8 cellular contexts compared by ENCODE assay signal in genomic region chr6:156779206-156780116, GRCh38. TPM values are rescaled to one million over a fixed set of nuclear protein-coding genes. Genes with fewer than 3 reads are reported as not detected.
DNase-seq lines count a peak whose midpoint lies in the region; ATAC-seq and TF ChIP-seq lines count a peak whose summit lies in the region.

No MANE protein-coding gene starts in this region.

- H3K9me3 ChIP-seq in OCI-LY1 (ENCODE audit: low read length) (no peaks in the 10 kb centered on the region), thoracic aorta (no peaks in the 10 kb centered on the region)

- H2AFZ ChIP-seq in OCI-LY1 (ENCODE audit: low read length): no peak overlapping the region

- no peaks in the 10 kb centered on the region for H3K9me2 ChIP-seq in OCI-LY1 (ENCODE audit: low read depth, low read length)

- H3K4me3 ChIP-seq in AG09309 (ENCODE audit: control insufficient read depth, low read depth, low read length) (peak overlapping the region; percentile 94), OCI-LY1 (ENCODE audit: low read depth, low read length, poor library complexity, severe bottlenecking) (peak overlapping the region; percentile 81), thoracic aorta (peak overlapping the region; percentile 89)

- ATAC-seq in GM21447 (IDR thresholded peaks at IDR 0.05; ENCODE audit: unreplicated experiment) (peak; percentile 16), foreskin keratinocyte (peak; percentile 25), thoracic aorta (ENCODE audit: insufficient number of reproducible peaks, low FRiP score, low read depth) (no peak)

- H3F3A ChIP-seq in OCI-LY1 (ENCODE audit: insufficient read depth, low read length): no peaks in the 10 kb centered on the region

- TF ChIP-seq CTCF in AG09309 (IDR thresholded peaks at IDR 0.05; ENCODE audit: control insufficient read depth, insufficient read depth, low read depth, low read length, missing control alignments) (no peak), OCI-LY1 (IDR thresholded peaks at IDR 0.05; ENCODE audit: low read length) (no peak), foreskin keratinocyte (conservative IDR thresholded peaks at IDR 0.05) (no peak), thoracic aorta (IDR thresholded peaks at IDR 0.05) (no peak)

- H3K4me1 ChIP-seq in OCI-LY1 (ENCODE audit: insufficient read depth, low read length, severe bottlenecking) (peaks cover 62% of the 10 kb centered on the region), foreskin keratinocyte (peaks cover 36% of the 10 kb centered on the region), thoracic aorta (ENCODE audit: control insufficient read depth in 1 of 2, low read depth in 2 of 2) (peaks cover 28 to 46% of the 10 kb centered on the region in 2 donors)

- H3K27me3 ChIP-seq in OCI-LY1 (ENCODE audit: insufficient read depth, low read length) (no peaks in the 10 kb centered on the region), foreskin keratinocyte (no peaks in the 10 kb centered on the region), thoracic aorta (replicated peaks; ENCODE audit: insufficient read depth) (no peaks in the 10 kb centered on the region)

- H3K9ac ChIP-seq in OCI-LY1 (ENCODE audit: low read length): peak overlapping the region; percentile 92

- no peak for DNase-seq in AG09309 (ENCODE audit: low read depth)
- peak; percentile 41 for DNase-seq in activated T-helper 9 cell treated with anti-CD3 and anti-CD28 coated beads, Interleukin-2, amount 50 U/mL, for 16 hours (ENCODE audit: low read depth)
- DNase-seq in foreskin keratinocyte: peak in 1 of 2 donors; percentile 41
- peak in 38 of 56 donors; percentile 3 to 78 (median 48) for DNase-seq in nucleus accumbens (lab: John Stamatoyannopoulos, UW)
- DNase-seq in thoracic aorta (ENCODE audit: low spot score): no peak
- DNase-seq in cortex of kidney (lab: John Stamatoyannopoulos, UW): no peak

- no peaks in the 10 kb centered on the region for H4K20me1 ChIP-seq in OCI-LY1 (ENCODE audit: insufficient read depth, low read length)

- H3K79me2 ChIP-seq in OCI-LY1 (ENCODE audit: insufficient read depth, low read length): peaks cover 49% of the 10 kb centered on the region

- H3K36me3 ChIP-seq in OCI-LY1 (ENCODE audit: insufficient read depth, low read length) (peaks cover 9% of the 10 kb centered on the region), thoracic aorta (no peaks in the 10 kb centered on the region)

- H3K4me2 ChIP-seq in OCI-LY1 (ENCODE audit: low read length): peak overlapping the region; percentile 97

- H3K27ac ChIP-seq in OCI-LY1 (ENCODE audit: low read depth, low read length, poor library complexity, severe bottlenecking) (peak overlapping the region; percentile 88), foreskin keratinocyte (peak overlapping the region; percentile 76), thoracic aorta (peak overlapping the region; percentile 93 to 94)

RNA-seq across cellular contexts. Expression of gene ARID1B, which starts 2.3 kb away (rescaled TPM):
- 28.2 and 31.4 TPM in 2 replicates for total RNA-seq in foreskin keratinocyte
- polyA plus RNA-seq in foreskin keratinocyte: 6.9 and 8.5 TPM in 2 replicates
- 100 to 1,000 TPM; 120 to 158 TPM for total RNA-seq in thoracic aorta

Comparison
In these comparisons a context has a peak if more than half of its experiments do, and no peak if none do; other contexts are left out.
1. DNase-seq: peak in activated T-helper 9 cell treated with anti-CD3 and anti-CD28 coated beads, Interleukin-2, amount 50 U/mL, for 16 hours (single experiment) and nucleus accumbens (38 of 56); none in AG09309 (single experiment), thoracic aorta (single experiment) and cortex of kidney (single experiment).
2. Peak in every context shown above with its lines, with median percentiles within 50 percentile points of each other: H3K4me3 ChIP-seq and H3K27ac ChIP-seq.